In genomic region chr2:240561325-240561971, GRCh38 we compare ENCODE assay signal across 1 cellular context.
TF ChIP-seq lines count a peak whose summit lies in the region.

No MANE protein-coding gene starts in this region.

TF ChIP-seq in HEK293, 187 proteins besides CTCF, POLR2A, EP300 and RAD21 (continued from another document):
- TF ChIP-seq, protein P1, sequence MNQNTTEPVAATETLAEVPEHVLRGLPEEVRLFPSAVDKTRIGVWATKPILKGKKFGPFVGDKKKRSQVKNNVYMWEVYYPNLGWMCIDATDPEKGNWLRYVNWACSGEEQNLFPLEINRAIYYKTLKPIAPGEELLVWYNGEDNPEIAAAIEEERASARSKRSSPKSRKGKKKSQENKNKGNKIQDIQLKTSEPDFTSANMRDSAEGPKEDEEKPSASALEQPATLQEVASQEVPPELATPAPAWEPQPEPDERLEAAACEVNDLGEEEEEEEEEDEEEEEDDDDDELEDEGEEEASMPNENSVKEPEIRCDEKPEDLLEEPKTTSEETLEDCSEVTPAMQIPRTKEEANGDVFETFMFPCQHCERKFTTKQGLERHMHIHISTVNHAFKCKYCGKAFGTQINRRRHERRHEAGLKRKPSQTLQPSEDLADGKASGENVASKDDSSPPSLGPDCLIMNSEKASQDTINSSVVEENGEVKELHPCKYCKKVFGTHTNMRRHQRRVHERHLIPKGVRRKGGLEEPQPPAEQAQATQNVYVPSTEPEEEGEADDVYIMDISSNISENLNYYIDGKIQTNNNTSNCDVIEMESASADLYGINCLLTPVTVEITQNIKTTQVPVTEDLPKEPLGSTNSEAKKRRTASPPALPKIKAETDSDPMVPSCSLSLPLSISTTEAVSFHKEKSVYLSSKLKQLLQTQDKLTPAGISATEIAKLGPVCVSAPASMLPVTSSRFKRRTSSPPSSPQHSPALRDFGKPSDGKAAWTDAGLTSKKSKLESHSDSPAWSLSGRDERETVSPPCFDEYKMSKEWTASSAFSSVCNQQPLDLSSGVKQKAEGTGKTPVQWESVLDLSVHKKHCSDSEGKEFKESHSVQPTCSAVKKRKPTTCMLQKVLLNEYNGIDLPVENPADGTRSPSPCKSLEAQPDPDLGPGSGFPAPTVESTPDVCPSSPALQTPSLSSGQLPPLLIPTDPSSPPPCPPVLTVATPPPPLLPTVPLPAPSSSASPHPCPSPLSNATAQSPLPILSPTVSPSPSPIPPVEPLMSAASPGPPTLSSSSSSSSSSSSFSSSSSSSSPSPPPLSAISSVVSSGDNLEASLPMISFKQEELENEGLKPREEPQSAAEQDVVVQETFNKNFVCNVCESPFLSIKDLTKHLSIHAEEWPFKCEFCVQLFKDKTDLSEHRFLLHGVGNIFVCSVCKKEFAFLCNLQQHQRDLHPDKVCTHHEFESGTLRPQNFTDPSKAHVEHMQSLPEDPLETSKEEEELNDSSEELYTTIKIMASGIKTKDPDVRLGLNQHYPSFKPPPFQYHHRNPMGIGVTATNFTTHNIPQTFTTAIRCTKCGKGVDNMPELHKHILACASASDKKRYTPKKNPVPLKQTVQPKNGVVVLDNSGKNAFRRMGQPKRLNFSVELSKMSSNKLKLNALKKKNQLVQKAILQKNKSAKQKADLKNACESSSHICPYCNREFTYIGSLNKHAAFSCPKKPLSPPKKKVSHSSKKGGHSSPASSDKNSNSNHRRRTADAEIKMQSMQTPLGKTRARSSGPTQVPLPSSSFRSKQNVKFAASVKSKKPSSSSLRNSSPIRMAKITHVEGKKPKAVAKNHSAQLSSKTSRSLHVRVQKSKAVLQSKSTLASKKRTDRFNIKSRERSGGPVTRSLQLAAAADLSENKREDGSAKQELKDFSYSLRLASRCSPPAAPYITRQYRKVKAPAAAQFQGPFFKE (tag by site-specific recombination; IDR thresholded peaks at IDR 0.05; ENCODE audit: borderline replicate concordance): no peak
- TF ChIP-seq ZNF311 (tag by site-specific recombination; IDR thresholded peaks at IDR 0.05; ENCODE audit: borderline replicate concordance): no peak
- TF ChIP-seq MYNN (tag by site-specific recombination; IDR thresholded peaks at IDR 0.05; ENCODE audit: borderline replicate concordance): no peak
- TF ChIP-seq, protein P2, sequence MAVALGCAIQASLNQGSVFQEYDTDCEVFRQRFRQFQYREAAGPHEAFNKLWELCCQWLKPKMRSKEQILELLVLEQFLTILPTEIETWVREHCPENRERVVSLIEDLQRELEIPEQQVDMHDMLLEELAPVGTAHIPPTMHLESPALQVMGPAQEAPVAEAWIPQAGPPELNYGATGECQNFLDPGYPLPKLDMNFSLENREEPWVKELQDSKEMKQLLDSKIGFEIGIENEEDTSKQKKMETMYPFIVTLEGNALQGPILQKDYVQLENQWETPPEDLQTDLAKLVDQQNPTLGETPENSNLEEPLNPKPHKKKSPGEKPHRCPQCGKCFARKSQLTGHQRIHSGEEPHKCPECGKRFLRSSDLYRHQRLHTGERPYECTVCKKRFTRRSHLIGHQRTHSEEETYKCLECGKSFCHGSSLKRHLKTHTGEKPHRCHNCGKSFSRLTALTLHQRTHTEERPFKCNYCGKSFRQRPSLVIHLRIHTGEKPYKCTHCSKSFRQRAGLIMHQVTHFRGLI (tag by site-specific recombination; IDR thresholded peaks at IDR 0.05): no peak
- no peak for TF ChIP-seq ZBTB49 (tag by site-specific recombination; IDR thresholded peaks at IDR 0.05; ENCODE audit: low read depth)
- no peak for TF ChIP-seq ZNF624 (tag by site-specific recombination; IDR thresholded peaks at IDR 0.05)
- peak; percentile 28; the same call in 1 of the 2 replicates for TF ChIP-seq ZBTB20 (tag by site-specific recombination; IDR thresholded peaks at IDR 0.05)
- TF ChIP-seq HOXA7 (CRISPR knock-in tag; IDR thresholded peaks at IDR 0.05; ENCODE audit: borderline replicate concordance): no peak
- TF ChIP-seq PRDM4 (tag by site-specific recombination; IDR thresholded peaks at IDR 0.05): no peak
- no peak for TF ChIP-seq ZNF302 (tag by site-specific recombination; IDR thresholded peaks at IDR 0.05; ENCODE audit: low read depth)
- TF ChIP-seq KLF1 (tag by site-specific recombination; IDR thresholded peaks at IDR 0.05): no peak
- no peak for TF ChIP-seq ZNF548 (tag by site-specific recombination; IDR thresholded peaks at IDR 0.05)
- TF ChIP-seq SP3 (tag by site-specific recombination; IDR thresholded peaks at IDR 0.05): peak; percentile 3; the same call in 1 of the 2 replicates
